ENCODE assay signal across 15 cellular contexts in genomic region chr12:16833376-16833775, GRCh38.
A peak's percentile ranks its signal among the peaks of the same experiment; 100 is the strongest.
DNase-seq lines count a peak whose midpoint lies in the region; ATAC-seq and TF ChIP-seq lines count a peak whose summit lies in the region.
"Had no signal": no experiment of that assay in that cellular context is flagged by ENCODE, and none has a peak within 500 bp of the region (broad histone marks: within the 10 kb centered on the region; RNA-seq: fewer than 3 reads in every experiment).

No MANE protein-coding gene starts in this region.

- no peaks in the 10 kb centered on the region for H3F3A ChIP-seq in MM.1S (ENCODE audit: insufficient read depth, low read length)

- H3K9me2 ChIP-seq in MM.1S (replicated peaks; ENCODE audit: insufficient read depth, low read length): no peaks in the 10 kb centered on the region

- H3K9me3 Mint-ChIP-seq in MCF 10A (ENCODE audit: unreplicated experiment): no peaks in the 10 kb centered on the region

- peaks cover 42% of the 10 kb centered on the region for H3K27me3 Mint-ChIP-seq in MCF 10A (ENCODE audit: insufficient read depth, unreplicated experiment)
- H3K27me3 Mint-ChIP-seq: CD4-positive, alpha-beta memory T cell had no signal

- H4K20me1 ChIP-seq in MM.1S (ENCODE audit: insufficient read depth, low read length): no peaks in the 10 kb centered on the region

- H3K4me3 ChIP-seq in MM.1S (ENCODE audit: low read length) (no peak overlapping the region), H7 (ENCODE audit: insufficient read depth, low read depth, low read length) (no peak overlapping the region)
- H3K4me3 ChIP-seq: lower lobe of right lung had no signal

- H3K27me3 ChIP-seq in MM.1S (replicated peaks; ENCODE audit: insufficient read depth, low read length): no peaks in the 10 kb centered on the region
- H3K27me3 ChIP-seq in H7 (ENCODE audit: control insufficient read depth, insufficient read depth, low read length): no peaks in the 10 kb centered on the region

- H3K36me3 ChIP-seq in MM.1S (replicated peaks; ENCODE audit: insufficient read depth, low read length) (no peaks in the 10 kb centered on the region), H7 (replicated peaks; ENCODE audit: control insufficient read depth, insufficient read depth, low read length) (no peaks in the 10 kb centered on the region)
- H3K36me3 ChIP-seq: lower lobe of right lung had no signal

- TF ChIP-seq CTCF in MM.1S (IDR thresholded peaks at IDR 0.05; ENCODE audit: low read length) (no peak), MCF 10A (IDR thresholded peaks at IDR 0.05; ENCODE audit: unreplicated experiment) (no peak)

- POLR2A ChIA-PET in MCF 10A (lab: Yijun Ruan, JAX): no interaction called here

- no peaks in the 10 kb centered on the region for H3K36me3 Mint-ChIP-seq in MCF 10A (ENCODE audit: insufficient read depth, unreplicated experiment)
- H3K36me3 Mint-ChIP-seq: CD4-positive, alpha-beta memory T cell had no signal

- intact Hi-C loops in MCF 10A (cut with micrococcal nuclease): no loop called here

- H3K9ac ChIP-seq in MM.1S (ENCODE audit: low read length): no peak overlapping the region

- H3K79me2 ChIP-seq in MM.1S (ENCODE audit: low read length): no peaks in the 10 kb centered on the region

- no peaks in the 10 kb centered on the region for H3K4me1 Mint-ChIP-seq in MCF 10A (ENCODE audit: insufficient read depth, unreplicated experiment)
- H3K4me1 Mint-ChIP-seq: CD4-positive, alpha-beta memory T cell had no signal

- H3K4me3 Mint-ChIP-seq in MCF 10A (ENCODE audit: unreplicated experiment): no peak overlapping the region
- H3K4me3 Mint-ChIP-seq: CD4-positive, alpha-beta memory T cell had no signal

- CTCF ChIA-PET in MCF 10A (lab: Yijun Ruan, JAX): no interaction called here

- H3K27ac ChIP-seq in MM.1S (ENCODE audit: low read length): no peak overlapping the region
- H3K27ac ChIP-seq: lower lobe of right lung had no signal

- H3K4me1 ChIP-seq in MM.1S (ENCODE audit: low read length): 0 out of 2 replicates have a peak, but pooled peaks cover 8% of the 10 kb centered on the region
- H3K4me1 ChIP-seq: lower lobe of right lung had no signal

- no TSS peak for BruUV-seq in MCF 10A (replicated peaks; lab: Mats Ljungman, UMichigan)

- H2AFZ ChIP-seq in MM.1S (ENCODE audit: low read length): no peak overlapping the region

- DNase-seq in MM.1S: peak; percentile 25
- no peak for DNase-seq in H7
- DNase-seq in MCF 10A (ENCODE audit: unreplicated experiment): no peak
- no peak for DNase-seq in NCI-H187 (lab: John Stamatoyannopoulos, UW)
- no peak for DNase-seq in NCI-H345 treated with DMSO at 0.1 percent for 48 hours (lab: John Stamatoyannopoulos, UW; ENCODE audit: unreplicated experiment)
- DNase-seq: activated CD4-positive, alpha-beta T cell treated with anti-CD3 and anti-CD28 coated beads, Interleukin-2, amount 50 U/mL, for 48 hours; caudate nucleus; CD4-positive, alpha-beta memory T cell; hypothalamus; Karpas-422; lower lobe of right lung; occipital lobe had no signal

- H3K9me3 ChIP-seq in MM.1S (replicated peaks; ENCODE audit: insufficient read depth, low read length): no peaks in the 10 kb centered on the region
- H3K9me3 ChIP-seq: lower lobe of right lung had no signal

- peak; percentile 95 for ATAC-seq in GM18861 (IDR thresholded peaks at IDR 0.05; ENCODE audit: unreplicated experiment)
- ATAC-seq in GM21390 (IDR thresholded peaks at IDR 0.05; ENCODE audit: unreplicated experiment): peak; percentile 67
- peak; percentile 94 for ATAC-seq in HG03025 (IDR thresholded peaks at IDR 0.05; ENCODE audit: low FRiP score, unreplicated experiment)
- ATAC-seq: lower lobe of right lung had no signal

- no peak overlapping the region for H3K4me2 ChIP-seq in MM.1S (ENCODE audit: low read depth, low read length)

- no peak overlapping the region for H3K27ac Mint-ChIP-seq in MCF 10A (ENCODE audit: low read depth, unreplicated experiment)
- H3K27ac Mint-ChIP-seq: CD4-positive, alpha-beta memory T cell had no signal
